Comparison of ENCODE assay signal across 10 cellular contexts in the genomic region with DNA sequence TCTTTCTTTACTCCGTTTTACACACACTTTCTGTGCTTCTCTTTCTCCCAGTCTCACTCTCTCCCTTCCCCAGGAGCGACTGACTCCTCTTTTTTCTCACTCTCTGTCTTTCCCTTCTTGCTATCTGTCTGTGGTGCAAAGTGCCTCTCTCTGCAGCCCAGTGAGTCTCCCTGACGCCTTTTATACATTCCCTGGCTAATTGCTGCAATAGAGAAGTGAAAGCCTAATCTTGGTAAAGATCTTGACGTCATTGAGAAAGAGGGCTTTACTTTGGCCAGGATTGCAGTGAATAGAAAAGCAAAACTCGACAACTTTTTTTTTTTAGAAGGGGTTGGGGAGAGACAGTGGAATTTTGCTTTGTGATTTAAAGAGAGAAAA. TPM values are rescaled to one million over a fixed set of nuclear protein-coding genes. Genes with fewer than 3 reads are reported as not detected.
A peak's percentile ranks its signal among the peaks of the same experiment; 100 is the strongest.
DNase-seq lines count a peak whose midpoint lies in the region; ATAC-seq and TF ChIP-seq lines count a peak whose summit lies in the region.
"Had no signal": no experiment of that assay in that cellular context is flagged by ENCODE, and none has a peak within 500 bp of the region (broad histone marks: within the 10 kb centered on the region; RNA-seq: fewer than 3 reads in every experiment).

No MANE protein-coding gene starts in this region.

- peaks cover 3 to 6% of the 10 kb centered on the region in 2 donors for H3K4me1 Mint-ChIP-seq in stimulated activated naive B cell treated with anti-CD40 and anti-IgM and Interleukin-4, amounts not matched to agents 10 μg/mL and 1 μg/mL and 100 μg/mL, for 72 hours

- H3K9ac ChIP-seq in NT2/D1 (ENCODE audit: insufficient read length, low read depth) = no peak overlapping the region

- H3K9me3 ChIP-seq in NT2/D1 (ENCODE audit: insufficient read depth, low read length) (no peaks in the 10 kb centered on the region), MG63 (no peaks in the 10 kb centered on the region)

- TF ChIP-seq CTCF in fibroblast of the aortic adventitia (IDR thresholded peaks at IDR 0.05; ENCODE audit: insufficient read depth, low read length) = no peak

- H3K27me3 Mint-ChIP-seq in stimulated activated naive B cell treated with anti-CD40 and anti-IgM and Interleukin-4, amounts not matched to agents 10 μg/mL and 1 μg/mL and 100 μg/mL, for 72 hours = peaks cover 5 to 8% of the 10 kb centered on the region in 2 donors
- H3K27me3 Mint-ChIP-seq: naive B cell had no signal

- H3K4me3 ChIP-seq in NT2/D1 (ENCODE audit: insufficient read length, low read depth) (no peak overlapping the region), fibroblast of the aortic adventitia (ENCODE audit: low read depth, low read length) (peak overlapping the region; percentile 59), MG63 (no peak overlapping the region)

- DNase-seq in NT2/D1 (ENCODE audit: low read depth, low spot score) (peak; percentile 32), fibroblast of the aortic adventitia (ENCODE audit: low read depth) (peak; percentile 75), glomerular visceral epithelial cell (ENCODE audit: extremely low spot score) (no peak), MG63 (no peak)
- no peak for DNase-seq in stimulated activated naive B cell treated with anti-CD40 and anti-IgM and Interleukin-4, amounts not matched to agents 10 μg/mL and 1 μg/mL and 100 μg/mL, for 72 hours
- DNase-seq in stimulated activated CD4-positive, alpha-beta T cell treated with anti-CD3 and anti-CD28 coated beads, Interleukin-2, amount 100 ng/mL, for 48 hours = no peak
- DNase-seq: activated T-cell treated with anti-CD3 and anti-CD28 coated beads for 4 hours, naive B cell had no signal

- H3K36me3 ChIP-seq in NT2/D1 (ENCODE audit: insufficient read depth, insufficient read length, low read length) (no peaks in the 10 kb centered on the region), MG63 (no peaks in the 10 kb centered on the region)

- H3K4me1 ChIP-seq in NT2/D1 (ENCODE audit: insufficient read depth, insufficient read length) = peaks cover 4% of the 10 kb centered on the region

- ATAC-seq in GM21390 (IDR thresholded peaks at IDR 0.05; ENCODE audit: unreplicated experiment) (peak; percentile 61), HG02798 (IDR thresholded peaks at IDR 0.05; ENCODE audit: poor library complexity, unreplicated experiment) (no peak)
- ATAC-seq in stimulated activated naive B cell treated with anti-CD40 and anti-IgM and Interleukin-4, amounts not matched to agents 10 μg/mL and 1 μg/mL and 100 μg/mL, for 72 hours (replicated peaks) = peak; percentile 33 to 51

- H3K9me3 Mint-ChIP-seq in stimulated activated naive B cell treated with anti-CD40 and anti-IgM and Interleukin-4, amounts not matched to agents 10 μg/mL and 1 μg/mL and 100 μg/mL, for 72 hours = peaks cover 0 to 3% of the 10 kb centered on the region in 2 donors
- H3K9me3 Mint-ChIP-seq: naive B cell had no signal

- H3K27ac Mint-ChIP-seq in stimulated activated naive B cell treated with anti-CD40 and anti-IgM and Interleukin-4, amounts not matched to agents 10 μg/mL and 1 μg/mL and 100 μg/mL, for 72 hours = peak overlapping the region; percentile 10
- H3K27ac Mint-ChIP-seq: naive B cell had no signal

- no peaks in the 10 kb centered on the region for H3K36me3 Mint-ChIP-seq in stimulated activated naive B cell treated with anti-CD40 and anti-IgM and Interleukin-4, amounts not matched to agents 10 μg/mL and 1 μg/mL and 100 μg/mL, for 72 hours
- H3K36me3 Mint-ChIP-seq: naive B cell had no signal

- H3K4me3 Mint-ChIP-seq in stimulated activated naive B cell treated with anti-CD40 and anti-IgM and Interleukin-4, amounts not matched to agents 10 μg/mL and 1 μg/mL and 100 μg/mL, for 72 hours = no peak overlapping the region
- H3K4me3 Mint-ChIP-seq: naive B cell had no signal

- H3K27me3 ChIP-seq in NT2/D1 (ENCODE audit: insufficient read depth, insufficient read length) (no peaks in the 10 kb centered on the region), MG63 (no peaks in the 10 kb centered on the region)

RNA-seq across cellular contexts. Expression of a gene that starts 0.7 kb away (rescaled TPM):
- total RNA-seq in fibroblast of the aortic adventitia (ENCODE audit: low replicate concordance) = 0.74 and 66.0 TPM in 2 replicates
- 0.53 TPM in 1 of 2 replicates, not detected in the other for total RNA-seq in MG63 (2014; rRNA removed; shearing (Covaris generic); ENCODE audit: low replicate concordance)

Comparison
In these comparisons a context has a peak if more than half of its experiments do, and no peak if none do; other contexts are left out.
1. DNase-seq: peak in NT2/D1 (single experiment) and fibroblast of the aortic adventitia (single experiment); none in stimulated activated naive B cell treated with anti-CD40 and anti-IgM and Interleukin-4, amounts not matched to agents 10 μg/mL and 1 μg/mL and 100 μg/mL, for 72 hours (single experiment), stimulated activated CD4-positive, alpha-beta T cell treated with anti-CD3 and anti-CD28 coated beads, Interleukin-2, amount 100 ng/mL, for 48 hours (0 of 2), glomerular visceral epithelial cell (single experiment) and MG63 (single experiment).